11 cellular contexts compared by ENCODE assay signal in genomic region chr4:1250921-1251772, GRCh38. TPM values are rescaled to one million over a fixed set of nuclear protein-coding genes. Genes with fewer than 3 reads are reported as not detected.
DNase-seq lines count a peak whose midpoint lies in the region; ATAC-seq and TF ChIP-seq lines count a peak whose summit lies in the region.
"Had no signal": no experiment of that assay in that cellular context is flagged by ENCODE, and none has a peak within 500 bp of the region (broad histone marks: within the 10 kb centered on the region; RNA-seq: fewer than 3 reads in every experiment).

No MANE protein-coding gene starts in this region.

- peaks cover 7% of the 10 kb centered on the region for H3K4me1 Mint-ChIP-seq in Caco-2 (ENCODE audit: low read depth, unreplicated experiment)
- H3K4me1 Mint-ChIP-seq in activated CD4-positive, alpha-beta memory T cell treated with anti-CD3 and anti-CD28 coated beads for 36 hours (ENCODE audit: low read depth): peaks cover 70% of the 10 kb centered on the region

- POLR2A ChIA-PET in Caco-2 (lab: Charles Lee): interaction anchor here (1.1 kb wide), 1 partner anchor 96 kb away, joined by 4 read pairs; the partner anchor contains the start of gene UVSSA
- POLR2A ChIA-PET in activated CD4-positive, alpha-beta memory T cell treated with anti-CD3 and anti-CD28 coated beads for 36 hours (lab: Charles Lee): interaction anchor here (1.3 to 4.5 kb wide), 3 partner anchors 39 to 96 kb away, joined by 3 to 45 read pairs (median 21); partner anchors contain the start of genes MAEA and UVSSA

- peak overlapping the region; percentile 79 for H3K4me3 Mint-ChIP-seq in Caco-2 (ENCODE audit: unreplicated experiment)
- H3K4me3 Mint-ChIP-seq in activated CD4-positive, alpha-beta memory T cell treated with anti-CD3 and anti-CD28 coated beads for 36 hours: peak overlapping the region; percentile 85

- TF ChIP-seq CTCF in Caco-2 (IDR thresholded peaks at IDR 0.05; ENCODE audit: insufficient read depth in 1 of 2, low read depth in 1 of 2, low read length in 1 of 2, severe bottlenecking in 1 of 2, unreplicated experiment in 1 of 2) (no peak), left ventricle myocardium inferior (IDR thresholded peaks at IDR 0.05; ENCODE audit: borderline replicate concordance) (no peak), sigmoid colon (IDR thresholded peaks at IDR 0.05) (no peak)

- H3K4me1 ChIP-seq in Caco-2 (peaks cover 16% of the 10 kb centered on the region), left ventricle myocardium inferior (peaks cover 50% of the 10 kb centered on the region), sigmoid colon (peaks cover 0 to 35% (median 33%) of the 10 kb centered on the region in 4 donors)

- peaks cover 21% of the 10 kb centered on the region for H3K36me3 Mint-ChIP-seq in Caco-2 (ENCODE audit: insufficient read depth, unreplicated experiment)
- H3K36me3 Mint-ChIP-seq in activated CD4-positive, alpha-beta memory T cell treated with anti-CD3 and anti-CD28 coated beads for 36 hours: peaks cover 37% of the 10 kb centered on the region

- H3K27me3 ChIP-seq in Caco-2 (replicated peaks; ENCODE audit: control insufficient read depth, insufficient read depth, low read length) (no peaks in the 10 kb centered on the region), left ventricle myocardium inferior (ENCODE audit: low read depth) (no peaks in the 10 kb centered on the region), sigmoid colon (no peaks in the 10 kb centered on the region)

- TF ChIP-seq EP300 in sigmoid colon (IDR thresholded peaks at IDR 0.05): no peak

- TF ChIP-seq POLR2A in sigmoid colon (IDR thresholded peaks at IDR 0.05): no peak

- H3K27ac ChIP-seq in left ventricle myocardium inferior (replicated peaks): peak overlapping the region; percentile 99
- peak overlapping the region; percentile 88 to 99 (median 94) for H3K27ac ChIP-seq in sigmoid colon

- no peak for ATAC-seq in HG03571 (IDR thresholded peaks at IDR 0.05; ENCODE audit: unreplicated experiment)
- ATAC-seq: left colon had no signal

- H3K9me3 Mint-ChIP-seq in Caco-2 (ENCODE audit: unreplicated experiment): peaks cover 31% of the 10 kb centered on the region
- H3K9me3 Mint-ChIP-seq in activated CD4-positive, alpha-beta memory T cell treated with anti-CD3 and anti-CD28 coated beads for 36 hours: peaks cover 7% of the 10 kb centered on the region

- BruUV-seq in Caco-2 (replicated peaks; lab: Mats Ljungman, UMichigan): no TSS peak

- H3K27ac Mint-ChIP-seq in Caco-2 (ENCODE audit: unreplicated experiment): no peak overlapping the region
- peak overlapping the region; percentile 96 for H3K27ac Mint-ChIP-seq in activated CD4-positive, alpha-beta memory T cell treated with anti-CD3 and anti-CD28 coated beads for 36 hours

- no peak overlapping the region for H3K4me3 ChIP-seq in Caco-2 (ENCODE audit: low read depth, low read length)
- H3K4me3 ChIP-seq in left ventricle myocardium inferior: peak overlapping the region; percentile 74
- no peak overlapping the region for H3K4me3 ChIP-seq in sigmoid colon

- CTCF ChIA-PET in Caco-2 (lab: Charles Lee): interaction anchor here (0.6 kb wide), 2 partner anchors 15 to 1774 kb away, joined by 4 to 5 read pairs; no protein-coding TSS in a partner anchor
- CTCF ChIA-PET in activated CD4-positive, alpha-beta memory T cell treated with anti-CD3 and anti-CD28 coated beads for 36 hours (lab: Charles Lee): interaction anchor here (0.8 to 5.5 kb wide), 6 partner anchors 11 to 35 kb away, joined by 3 to 43 read pairs (median 4); no protein-coding TSS in a partner anchor

- DNase-seq in Caco-2: no peak
- DNase-seq in activated CD4-positive, alpha-beta memory T cell treated with anti-CD3 and anti-CD28 coated beads for 36 hours: peak; percentile 8
- no peak for DNase-seq in left ventricle myocardium inferior
- no peak for DNase-seq in sigmoid colon
- DNase-seq in NCI-H446 (lab: John Stamatoyannopoulos, UW): no peak
- no peak for DNase-seq in NCI-H748 (lab: John Stamatoyannopoulos, UW; ENCODE audit: unreplicated experiment)
- no peak for DNase-seq in NK-92 treated with Interleukin-12 subunit alpha and Interleukin-12 subunit beta, amount 100 ng/mL, for 24 hours (lab: John Stamatoyannopoulos, UW)
- DNase-seq: DMS 273 treated with DMSO at 0.1 percent for 48 hours, left colon, NCI-H1436 had no signal

- H3K36me3 ChIP-seq in Caco-2 (ENCODE audit: control insufficient read depth, insufficient read depth, low read length) (peaks cover 4% of the 10 kb centered on the region; the same call in 1 of the 2 replicates), left ventricle myocardium inferior (no peaks in the 10 kb centered on the region), sigmoid colon (peaks cover 0 to 6% (median 0%) of the 10 kb centered on the region in 4 donors)

- intact Hi-C loops in Caco-2 (cut with micrococcal nuclease; ENCODE audit: unreplicated experiment): loop anchor here (1.0 kb wide), 1 partner anchor 38 kb away; the partner anchor contains the start of gene MAEA
- intact Hi-C loops in activated CD4-positive, alpha-beta memory T cell treated with anti-CD3 and anti-CD28 coated beads for 36 hours (cut with micrococcal nuclease): no loop called here
- intact Hi-C loops in left ventricle myocardium inferior (cut with micrococcal nuclease): loop anchor here (10.0 kb wide), 1 partner anchor 94 kb away; the partner anchor contains the start of gene UVSSA
- intact Hi-C loops in sigmoid colon (cut with DNase I): no loop called here

- H3K9me3 ChIP-seq in Caco-2 (peaks cover 14% of the 10 kb centered on the region; the same call in 1 of the 2 replicates), left ventricle myocardium inferior (replicated peaks) (peaks cover 4% of the 10 kb centered on the region), sigmoid colon (no peaks in the 10 kb centered on the region)

- H3K27me3 Mint-ChIP-seq in Caco-2 (ENCODE audit: insufficient read depth, unreplicated experiment): no peaks in the 10 kb centered on the region
- no peaks in the 10 kb centered on the region for H3K27me3 Mint-ChIP-seq in activated CD4-positive, alpha-beta memory T cell treated with anti-CD3 and anti-CD28 coated beads for 36 hours

- 97 to 98% methylated on average over 33 of the region's 33 CpGs for WGBS in sigmoid colon, 2 donors

RNA-seq across cellular contexts. Expression of gene CTBP1, which starts 2.2 kb away (rescaled TPM):
- total RNA-seq in Caco-2 (2022): 184 TPM in 2 replicates
- total RNA-seq in activated CD4-positive, alpha-beta memory T cell treated with anti-CD3 and anti-CD28 coated beads for 36 hours: 100 to 1,000 TPM; 154 to 162 TPM
- 112 TPM for total RNA-seq in left ventricle myocardium inferior
- total RNA-seq in sigmoid colon: 100 to 1,000 TPM in 3 of 4 donors, 10 to 100 TPM in 1; 98.9 to 160 (median 129) TPM
- polyA plus RNA-seq in sigmoid colon: 100 to 1,000 TPM in 1 of 3 donors, 10 to 100 TPM in 2; 67.9 to 162 (median 71.4) TPM

RNA-seq across cellular contexts. Expression of gene MAEA, which starts 38.5 kb away (rescaled TPM):
- total RNA-seq in Caco-2 (2022): 81.1 and 89.3 TPM in 2 replicates
- 10 to 100 TPM; 47.3 to 50.3 TPM for total RNA-seq in activated CD4-positive, alpha-beta memory T cell treated with anti-CD3 and anti-CD28 coated beads for 36 hours
- 49.5 TPM for total RNA-seq in left ventricle myocardium inferior
- total RNA-seq in sigmoid colon: 10 to 100 TPM; 44.2 to 56.2 (median 49.6) TPM
- polyA plus RNA-seq in sigmoid colon: 10 to 100 TPM; 51.1 to 89.8 (median 80.0) TPM

Comparison
In these comparisons a context has a peak if more than half of its experiments do, and no peak if none do; other contexts are left out.
1. intact Hi-C loops: an anchor here in Caco-2 (1.0 kb wide) and left ventricle myocardium inferior (10.0 kb wide); none called in activated CD4-positive, alpha-beta memory T cell treated with anti-CD3 and anti-CD28 coated beads for 36 hours and sigmoid colon.